ENCODE assay signal across 34 cellular contexts in the genomic region with DNA sequence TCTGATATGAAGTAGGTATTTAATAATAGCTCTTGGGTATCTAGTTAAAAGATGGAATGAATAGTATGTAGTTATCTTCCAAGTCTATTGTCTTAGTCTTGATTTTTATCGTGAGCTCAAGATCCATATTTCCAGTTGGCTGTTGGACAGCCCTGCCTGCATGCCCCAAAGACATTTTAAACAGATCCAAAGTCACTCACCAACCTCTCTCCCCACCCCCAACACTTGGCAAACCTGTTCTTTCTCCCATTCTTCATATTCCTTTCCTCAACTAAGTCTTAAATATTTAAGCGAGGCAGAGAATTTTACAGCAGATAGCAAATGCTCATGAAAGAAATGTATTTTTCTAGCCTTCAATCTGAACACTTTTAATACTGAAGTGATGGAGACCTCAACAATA.
"Had no signal": no experiment of that assay in that cellular context is flagged by ENCODE, and none has a peak within 500 bp of the region (broad histone marks: within the 10 kb centered on the region; RNA-seq: fewer than 3 reads in every experiment).

No MANE protein-coding gene starts in this region.

- H3K9me3 ChIP-seq: MG63 had no signal

- H3K4me3 ChIP-seq: MG63 had no signal

- H3K9ac ChIP-seq: KMS-11 had no signal

- DNase-seq: Karpas-422, Kasumi-1, MG63, MM.1S, MV-4-11, NCI-H1048, NCI-H1092, NCI-H1092 treated with DMSO at 0.1 percent for 48 hours, NCI-H1105, NCI-H1105 treated with DMSO at 0.1 percent for 48 hours, NCI-H1417, NCI-H1417 treated with DMSO at 0.1 percent for 48 hours, NCI-H1436, NCI-H1436 treated with DMSO at 0.1 percent for 48 hours, NCI-H146, NCI-H1694, NCI-H1694 treated with DMSO at 0.1 percent for 48 hours, NCI-H187, NCI-H187 treated with DMSO at 0.1 percent for 48 hours, NCI-H1930, NCI-H2029, NCI-H2029 treated with DMSO at 0.1 percent for 48 hours, NCI-H2081, NCI-H2081 treated with DMSO at 0.1 percent for 48 hours, NCI-H2107, NCI-H2171, NCI-H2171 treated with DMSO at 0.1 percent for 48 hours, NCI-H2227 treated with DMSO at 0.1 percent for 48 hours, NCI-H226, NCI-H345, NCI-H446, NCI-H446 treated with DMSO at 0.1 percent for 48 hours, NCI-H510A had no signal

- H3K27ac ChIP-seq: KMS-11 had no signal

- H3K36me3 ChIP-seq: MG63 had no signal

- H3K4me2 ChIP-seq: KMS-11 had no signal
